Comparison of ENCODE assay signal across 10 cellular contexts in the genomic region with DNA sequence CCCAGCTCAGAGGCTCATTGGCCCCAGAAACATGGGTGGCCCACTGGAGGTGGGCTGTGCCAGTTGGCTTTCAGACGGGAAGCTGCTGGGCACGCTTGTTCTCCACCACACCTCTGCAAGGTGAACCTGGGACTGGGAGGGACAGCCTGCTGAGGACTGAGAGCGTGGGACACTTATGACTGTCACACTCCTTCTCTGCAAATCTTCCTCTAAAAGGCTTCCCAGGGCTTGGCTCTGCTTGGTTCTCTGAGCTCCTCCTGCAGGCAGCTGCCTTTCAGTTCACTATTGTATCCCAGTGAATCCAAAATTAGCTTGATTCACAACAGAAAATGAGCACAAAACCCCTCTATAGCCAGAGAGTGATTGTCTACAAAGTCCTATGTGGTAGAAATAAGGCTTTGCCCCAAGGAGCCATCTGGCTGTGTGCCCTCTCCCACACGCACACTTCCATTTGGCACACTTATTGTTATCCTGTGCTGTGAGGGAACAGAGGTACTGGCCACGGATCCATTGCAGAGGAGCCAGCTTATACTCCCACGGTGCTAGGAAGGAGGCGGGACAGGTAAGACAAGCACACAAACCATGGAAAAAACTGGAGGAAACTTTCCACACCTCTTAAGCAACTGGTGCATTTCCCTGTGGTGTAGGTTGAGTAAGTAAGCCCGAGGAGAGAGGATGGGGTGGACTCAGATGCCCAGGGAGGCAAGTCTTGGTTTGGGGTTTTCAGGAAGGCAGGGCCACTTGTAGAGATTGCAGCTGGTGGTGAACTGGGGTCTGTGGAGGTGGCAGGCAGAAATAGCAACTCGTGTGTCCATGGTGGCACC. TPM values are rescaled to one million over a fixed set of nuclear protein-coding genes. Genes with fewer than 3 reads are reported as not detected.
DNase-seq lines count a peak whose midpoint lies in the region; ATAC-seq, FAIRE-seq and TF ChIP-seq lines count a peak whose summit lies in the region.
"Had no signal": no experiment of that assay in that cellular context is flagged by ENCODE, and none has a peak within 500 bp of the region (broad histone marks: within the 10 kb centered on the region; RNA-seq: fewer than 3 reads in every experiment).

No MANE protein-coding gene starts in this region.

- TF ChIP-seq POLR2A in K562 (conservative IDR thresholded peaks at IDR 0.05) (no peak), upper lobe of left lung (IDR thresholded peaks at IDR 0.05) (no peak)

- no peak overlapping the region for H3K4me2 ChIP-seq in K562 (ENCODE audit: insufficient read depth, low read length)

- no peak for ATAC-seq in activated T-cell treated with anti-CD3 and anti-CD28 coated beads, Interleukin-2, amount 50 U/mL, for 4 hours
- ATAC-seq in K562 (no peak), upper lobe of left lung (ENCODE audit: low FRiP score in 2 of 2) (no peak), GM21528 (IDR thresholded peaks at IDR 0.05; ENCODE audit: low FRiP score, unreplicated experiment) (no peak), HG03442 (IDR thresholded peaks at IDR 0.05; ENCODE audit: unreplicated experiment) (no peak)

- no peaks in the 10 kb centered on the region for H3K36me3 ChIP-seq in K562 (ENCODE audit: control insufficient read depth, insufficient read depth, low read length)
- no peaks in the 10 kb centered on the region for H3K36me3 ChIP-seq in mucosa of rectum (ENCODE audit: control insufficient read depth in 2 of 2, insufficient read depth in 2 of 2, low read length in 2 of 2)
- no peaks in the 10 kb centered on the region for H3K36me3 ChIP-seq in upper lobe of left lung

- TF ChIP-seq EP300 in K562 (IDR thresholded peaks at IDR 0.05; ENCODE audit: low read length): no peak
- no peak for TF ChIP-seq EP300 in upper lobe of left lung (IDR thresholded peaks at IDR 0.05)

- H2AFZ ChIP-seq in K562 (ENCODE audit: low read depth, low read length): peak overlapping the region; percentile 78

- H3K4me1 ChIP-seq in K562 (replicated peaks in 1 of 2; ENCODE audit: control insufficient read depth in 2 of 2, insufficient read depth in 2 of 2, low read length in 2 of 2) (peaks cover 47 to 73% of the 10 kb centered on the region in 2 experiments), mucosa of rectum (ENCODE audit: control insufficient read depth in 2 of 2, insufficient read depth in 2 of 2, low read length in 2 of 2) (peaks cover 77 to 79% of the 10 kb centered on the region in 2 donors), upper lobe of left lung (peaks cover 54 to 65% (median 60%) of the 10 kb centered on the region in 4 donors)

- H3K27me3 Mint-ChIP-seq in activated T-cell treated with anti-CD3 and anti-CD28 coated beads, Interleukin-2, amount 50 U/mL, for 4 hours (ENCODE audit: low read depth): no peaks in the 10 kb centered on the region

- FAIRE-seq in K562 (lab: Jason Lieb, UNC): peak; percentile 6

- no peak overlapping the region for H3K27ac ChIP-seq in K562 (ENCODE audit: extremely low read depth, low read depth, low read length)
- H3K27ac ChIP-seq in mucosa of rectum (ENCODE audit: low read depth in 2 of 2, low read length in 2 of 2): peak overlapping the region; percentile 100
- peak overlapping the region; percentile 93 to 97 (median 94) for H3K27ac ChIP-seq in upper lobe of left lung

- no peaks in the 10 kb centered on the region for H3K9me3 Mint-ChIP-seq in activated T-cell treated with anti-CD3 and anti-CD28 coated beads, Interleukin-2, amount 50 U/mL, for 4 hours

- H3K4me3 ChIP-seq in K562: no peak overlapping the region
- peak overlapping the region in 1 of 2 donors; percentile 39 for H3K4me3 ChIP-seq in mucosa of rectum (ENCODE audit: low read length in 2 of 2)
- no peak overlapping the region for H3K4me3 ChIP-seq in upper lobe of left lung

- H4K20me1 ChIP-seq in K562 (replicated peaks; ENCODE audit: control insufficient read depth, insufficient read depth, low read length): no peaks in the 10 kb centered on the region

- in situ Hi-C loops in K562 (cut with MboI): no loop called here

- POLR2A ChIA-PET in K562 (lab: Yijun Ruan, JAX): interaction anchor here (0.6 to 6.6 kb wide), 4 partner anchors 10 to 70 kb away, joined by 3 to 84 read pairs (median 8); a partner anchor contains a TSS

- peaks cover 67% of the 10 kb centered on the region for H3K4me1 Mint-ChIP-seq in activated T-cell treated with anti-CD3 and anti-CD28 coated beads, Interleukin-2, amount 50 U/mL, for 4 hours (ENCODE audit: low read depth)

- no peaks in the 10 kb centered on the region for H3K79me2 ChIP-seq in K562 (ENCODE audit: control insufficient read depth, insufficient read depth, low read length)

- intact Hi-C loops in K562 (cut with micrococcal nuclease): no loop called here

- peak in 1 of 2 experiments; percentile 7; a peak in 1 of 4 replicates for TF ChIP-seq RAD21 in K562 (CRISPR knock-in tag; conservative IDR thresholded peaks at IDR 0.05 in 1 of 2, IDR thresholded peaks at IDR 0.05 in 1 of 2)

- DNase-seq in activated T-cell treated with anti-CD3 and anti-CD28 coated beads, Interleukin-2, amount 50 U/mL, for 4 hours: no peak
- DNase-seq in activated T-cell treated with anti-CD3 and anti-CD28 coated beads, Interleukin-2, amount 50 U/mL, for 48 hours: no peak
- no peak for DNase-seq in K562 (ENCODE audit: extremely low read depth in 1 of 4, low spot score in 3 of 4)
- DNase-seq in upper lobe of left lung: peak in 1 of 2 donors; percentile 56
- DNase-seq in AG08396 (ENCODE audit: low spot score): no peak
- DNase-seq: COR-L47 had no signal

- H3K36me3 Mint-ChIP-seq in activated T-cell treated with anti-CD3 and anti-CD28 coated beads, Interleukin-2, amount 50 U/mL, for 4 hours (ENCODE audit: insufficient read depth): no peaks in the 10 kb centered on the region

- BruUV-seq in K562 (replicated peaks; lab: Mats Ljungman, UMichigan): no TSS peak

- TF ChIP-seq CTCF in K562 (IDR thresholded peaks at IDR 0.05 in 2 of 3, conservative IDR thresholded peaks at IDR 0.05 in 1 of 3; ENCODE audit: insufficient read depth in 2 of 3, low read depth in 1 of 3, low read length in 3 of 3) (peak in 2 of 3 experiments; percentile 9 to 18; a peak in 2 of 6 replicates), upper lobe of left lung (IDR thresholded peaks at IDR 0.05) (no peak)

- H3K9me1 ChIP-seq in K562 (ENCODE audit: control insufficient read depth, insufficient read depth, low read length): no peaks in the 10 kb centered on the region

- no peaks in the 10 kb centered on the region for H3K27me3 ChIP-seq in K562 (ENCODE audit: control insufficient read depth in 2 of 2, insufficient read depth in 2 of 2, low read length in 2 of 2)
- no peaks in the 10 kb centered on the region for H3K27me3 ChIP-seq in mucosa of rectum (ENCODE audit: control insufficient read depth in 2 of 2, insufficient read depth in 2 of 2, low read length in 2 of 2)
- no peaks in the 10 kb centered on the region for H3K27me3 ChIP-seq in upper lobe of left lung

- WGBS in K562 (ENCODE audit: insufficient coverage, low coverage, missing lambda C conversion rate): 40% methylated on average over 9 of the region's 9 CpGs
- 59 to 61% methylated on average over 6 to 9 of the region's 9 CpGs for WGBS in upper lobe of left lung, 2 donors

- CTCF ChIA-PET in K562 (lab: Yijun Ruan, JAX; ENCODE audit: low intra/inter-chr PET ratio): no interaction called here

- H3K9me3 ChIP-seq in K562 (replicated peaks; ENCODE audit: control insufficient read depth, insufficient read depth, low read depth, low read length) (no peaks in the 10 kb centered on the region), mucosa of rectum (ENCODE audit: control insufficient read depth in 2 of 2, low read length in 2 of 2) (no peaks in the 10 kb centered on the region), upper lobe of left lung (no peaks in the 10 kb centered on the region)

- H3K4me3 Mint-ChIP-seq in activated T-cell treated with anti-CD3 and anti-CD28 coated beads, Interleukin-2, amount 50 U/mL, for 4 hours: peak overlapping the region; percentile 54

- H3K9ac ChIP-seq in K562 (ENCODE audit: insufficient read depth in 1 of 2, low read depth in 2 of 2, low read length in 2 of 2): no peak overlapping the region
- peak overlapping the region; percentile 14 to 62 for H3K9ac ChIP-seq in mucosa of rectum (ENCODE audit: low read depth in 1 of 2, low read length in 2 of 2)

RNA-seq across cellular contexts. Expression of a gene that starts 18.9 kb away (rescaled TPM):
- 100 to 1,000 TPM in 1 of 3 donors, 10 to 100 TPM in 2; 73.0 to 101 (median 80.5) TPM for total RNA-seq in activated T-cell treated with anti-CD3 and anti-CD28 coated beads, Interleukin-2, amount 50 U/mL, for 4 hours
- total RNA-seq in K562 (2011; cell fraction: chromatin; rRNA removed; ENCODE audit: low replicate concordance): 20.8 and 48.4 TPM in 2 replicates
- 32.6 and 48.7 TPM in 2 replicates for total RNA-seq in K562 (2011; cell fraction: nucleolus; rRNA removed)
- total RNA-seq in K562 (2011; cell fraction: nucleoplasm; rRNA removed): 41.1 and 65.7 TPM in 2 replicates
- 8.7 and 11.3 TPM in 2 replicates for total RNA-seq in K562 (2014; rRNA removed)
- total RNA-seq in K562 (2014; rRNA removed; fragmentation: Illumina TruSeq; extraction: Trizol): 5.8 and 7.2 TPM in 2 replicates
- total RNA-seq in K562 (2015; rRNA removed; fragmentation: Illumina TruSeq; extraction: Trizol): 2.6 and 2.9 TPM in 2 replicates
- total RNA-seq in K562 (2021): 9.6 and 11.5 TPM in 2 replicates
- polyA plus RNA-seq in K562 (2011; rRNA removed): 29.7 and 41.9 TPM in 2 replicates
- 33.8 and 79.9 TPM in 2 replicates for polyA plus RNA-seq in K562 (2011; cell fraction: cytosol; rRNA removed)
- 25.8 and 51.6 TPM in 2 replicates for polyA plus RNA-seq in K562 (2011; cell fraction: nucleus; rRNA removed)
- polyA plus RNA-seq in K562 (2012): 6.2 and 11.0 TPM in 2 replicates
- 9.4 and 12.2 TPM in 2 replicates for polyA plus RNA-seq in K562 (2014; fragmentation: Illumina TruSeq; extraction: Trizol)
- polyA plus RNA-seq in K562 (2014; fragmentation: Nextera tagmentation; extraction: Ambion mirVana): 1 to 10 TPM; 2.3 to 3.8 TPM
- polyA plus RNA-seq in K562 (2014; rRNA removed): 10.1 and 12.7 TPM in 2 replicates
- polyA minus RNA-seq in K562 (2011; rRNA and poly(A)+ RNA removed): 18.7 and 24.3 TPM in 2 replicates
- 12.4 and 25.9 TPM in 2 replicates for polyA minus RNA-seq in K562 (2011; cell fraction: cytosol; rRNA and poly(A)+ RNA removed)
- polyA minus RNA-seq in K562 (2011; cell fraction: nucleus; rRNA and poly(A)+ RNA removed): 23.1 and 23.3 TPM in 2 replicates
- total RNA-seq in upper lobe of left lung: 100 to 1,000 TPM in 3 of 6 donors, 10 to 100 TPM in 3; 59.1 to 178 (median 104) TPM

RNA-seq across cellular contexts. Expression of a gene that starts 56.9 kb away (rescaled TPM):
- total RNA-seq in activated T-cell treated with anti-CD3 and anti-CD28 coated beads, Interleukin-2, amount 50 U/mL, for 4 hours: under 1 TPM in 2 of 3 donors, not detected in 1; 0.05 to 0.23 TPM
- 0.12 TPM in 1 of 2 replicates, not detected in the other for total RNA-seq in K562 (2011; cell fraction: chromatin; rRNA removed; ENCODE audit: low replicate concordance)
- not detected in 2 replicates for total RNA-seq in K562 (2011; cell fraction: nucleolus; rRNA removed)
- total RNA-seq in K562 (2011; cell fraction: nucleoplasm; rRNA removed): 0.08 TPM in 1 of 2 replicates, not detected in the other
- total RNA-seq in K562 (2014; rRNA removed) (not detected in 2 replicates), K562 (2014; rRNA removed; fragmentation: Illumina TruSeq; extraction: Trizol) (not detected in 2 replicates), K562 (2015; rRNA removed; fragmentation: Illumina TruSeq; extraction: Trizol) (not detected in 2 replicates), K562 (2021) (not detected in 2 replicates), upper lobe of left lung (10 to 100 TPM in 2 of 6 donors, 1 to 10 TPM in 4; 2.0 to 97.4 (median 3.7) TPM)
- polyA plus RNA-seq in K562 (2011; rRNA removed) (not detected in 2 replicates), K562 (2014; fragmentation: Illumina TruSeq; extraction: Trizol) (not detected in 2 replicates), K562 (2014; fragmentation: Nextera tagmentation; extraction: Ambion mirVana) (not detected), K562 (2014; rRNA removed) (not detected in 2 replicates)
- polyA plus RNA-seq in K562 (2011; cell fraction: cytosol; rRNA removed): not detected in 2 replicates
- polyA plus RNA-seq in K562 (2011; cell fraction: nucleus; rRNA removed): 0.03 and 0.18 TPM in 2 replicates
- not detected in 2 replicates for polyA plus RNA-seq in K562 (2012)
- 0.04 TPM in 1 of 2 replicates, not detected in the other for polyA minus RNA-seq in K562 (2011; rRNA and poly(A)+ RNA removed)
- not detected in 2 replicates for polyA minus RNA-seq in K562 (2011; cell fraction: cytosol; rRNA and poly(A)+ RNA removed)
- polyA minus RNA-seq in K562 (2011; cell fraction: nucleus; rRNA and poly(A)+ RNA removed): 0.11 TPM in 1 of 2 replicates, not detected in the other
- total RNA-seq: HT1080 had no signal

Comparison
In these comparisons a context has a peak if more than half of its experiments do, and no peak if none do; other contexts are left out.
1. H3K9ac ChIP-seq: peak in mucosa of rectum (2 of 2); none in K562 (0 of 2).
2. CTCF ChIP-seq: peak in K562 (2 of 3); none in upper lobe of left lung (0 of 6).